Comparison of ENCODE assay signal across 1 cellular context in genomic region chr13:84651288-84651687, GRCh38.
TF ChIP-seq lines count a peak whose summit lies in the region.

No MANE protein-coding gene starts in this region.

TF ChIP-seq in SK-N-SH, 30 proteins besides CTCF, POLR2A, EP300 and RAD21 (continued from another document):
- TF ChIP-seq PBX3 (IDR thresholded peaks at IDR 0.05) (0 out of 2 replicates have a peak, but pooled peaks have one; percentile 16), NFIC (IDR thresholded peaks at IDR 0.05; ENCODE audit: borderline replicate concordance) (peak; percentile 64)
